Comparison of ENCODE assay signal across 8 cellular contexts in genomic region chr4:89324671-89325070, GRCh38. TPM values are rescaled to one million over a fixed set of nuclear protein-coding genes. Genes with fewer than 3 reads are reported as not detected.
DNase-seq lines count a peak whose midpoint lies in the region; ATAC-seq and TF ChIP-seq lines count a peak whose summit lies in the region.

No MANE protein-coding gene starts in this region.

- no peaks in the 10 kb centered on the region for H3K27me3 Mint-ChIP-seq in nephron progenitor cell (ENCODE audit: low read depth, poor library complexity)

- 3 to 12% (median 8%) methylated on average over 2 of the region's 2 CpGs for WGBS in spleen, 5 donors

- H3K9ac ChIP-seq in adipocyte (ENCODE audit: low read length): no peak overlapping the region

- intact Hi-C loops in spleen (cut with DNase I; ENCODE audit: low total_unique reads): no loop called here

- H3K4me1 ChIP-seq in adipocyte (ENCODE audit: control insufficient read depth, insufficient read depth, low read length): peaks cover 10% of the 10 kb centered on the region
- peaks cover 0 to 17% (median 9%) of the 10 kb centered on the region in 6 donors for H3K4me1 ChIP-seq in spleen

- H3K27ac Mint-ChIP-seq in nephron progenitor cell: no peak overlapping the region

- H3K36me3 Mint-ChIP-seq in nephron progenitor cell (ENCODE audit: low read depth): no peaks in the 10 kb centered on the region

- no peak overlapping the region for H3K4me3 Mint-ChIP-seq in nephron progenitor cell

- DNase-seq in AG08395 (ENCODE audit: low spot score) (peak; percentile 29), adipocyte (ENCODE audit: low read depth) (peak; percentile 25), spleen (no peak), LoVo (ENCODE audit: low spot score) (no peak), nephron progenitor cell (no peak), DMS 273 (lab: John Stamatoyannopoulos, UW; ENCODE audit: unreplicated experiment) (no peak)

- peak overlapping the region in 6 of 8 donors; percentile 10 to 65 (median 42) for H3K27ac ChIP-seq in spleen

- no peak for TF ChIP-seq POLR2A in spleen (IDR thresholded peaks at IDR 0.05)

- no peak for TF ChIP-seq CTCF in spleen (IDR thresholded peaks at IDR 0.05 in 8 of 11, conservative IDR thresholded peaks at IDR 0.05 in 3 of 11)
- TF ChIP-seq CTCF in nephron progenitor cell (IDR thresholded peaks at IDR 0.05): no peak

- ATAC-seq in GM19324 (IDR thresholded peaks at IDR 0.05; ENCODE audit: low FRiP score, unreplicated experiment) (peak; percentile 80), HG03342 (IDR thresholded peaks at IDR 0.05; ENCODE audit: unreplicated experiment) (peak; percentile 98)

- no peaks in the 10 kb centered on the region for H3K9me3 Mint-ChIP-seq in nephron progenitor cell

- H3K36me3 ChIP-seq in adipocyte (ENCODE audit: control insufficient read depth, insufficient read depth, low read length, severe bottlenecking): no peaks in the 10 kb centered on the region
- H3K36me3 ChIP-seq in spleen: no peaks in the 10 kb centered on the region

- no peak overlapping the region for H3K4me3 ChIP-seq in adipocyte (ENCODE audit: low read length)
- H3K4me3 ChIP-seq in spleen: no peak overlapping the region

- H3K9me3 ChIP-seq in adipocyte (ENCODE audit: control insufficient read depth, low read length) (peaks cover 10% of the 10 kb centered on the region), spleen (peaks cover 0 to 8% (median 0%) of the 10 kb centered on the region in 8 donors)

- no peaks in the 10 kb centered on the region for H3K4me1 Mint-ChIP-seq in nephron progenitor cell

- H3K27me3 ChIP-seq in adipocyte (replicated peaks; ENCODE audit: control insufficient read depth, insufficient read depth, low read length): no peaks in the 10 kb centered on the region
- no peaks in the 10 kb centered on the region for H3K27me3 ChIP-seq in spleen (replicated peaks in 1 of 7)

RNA-seq across cellular contexts. Expression of gene GPRIN3, which starts 17.1 kb away (rescaled TPM):
- total RNA-seq in spleen: 10 to 100 TPM; 22.9 to 40.2 (median 29.5) TPM
- polyA plus RNA-seq in spleen: 1 to 10 TPM; 1.6 to 2.2 (median 2.0) TPM

Comparison
In these comparisons a context has a peak if more than half of its experiments do, and no peak if none do; other contexts are left out.
1. DNase-seq: peak in AG08395 (single experiment) and adipocyte (single experiment); none in spleen (single experiment), LoVo (single experiment), nephron progenitor cell (single experiment) and DMS 273 (single experiment).